ENCODE assay signal across 10 cellular contexts in the genomic region with DNA sequence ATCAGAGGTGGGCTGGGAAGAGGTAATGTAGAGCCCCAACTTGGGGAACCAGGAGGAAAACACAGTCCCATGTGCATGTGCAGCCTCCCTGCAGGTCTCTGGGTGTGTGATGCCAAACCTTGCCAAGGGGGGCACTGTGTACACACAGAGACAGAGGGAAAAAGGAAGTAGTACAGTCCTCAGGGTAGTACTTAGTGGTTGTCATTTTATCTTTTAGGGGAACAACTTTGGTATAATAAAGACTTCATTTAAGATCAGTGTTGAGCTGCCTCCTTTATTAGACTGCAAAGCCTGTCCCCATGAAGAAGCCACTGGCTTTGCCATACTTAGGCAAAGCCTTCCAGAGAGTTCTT.
DNase-seq lines count a peak whose midpoint lies in the region; ATAC-seq and TF ChIP-seq lines count a peak whose summit lies in the region.
"Had no signal": no experiment of that assay in that cellular context is flagged by ENCODE, and none has a peak within 500 bp of the region (broad histone marks: within the 10 kb centered on the region; RNA-seq: fewer than 3 reads in every experiment).

No MANE protein-coding gene starts in this region.

- H3K4me1 Mint-ChIP-seq in natural killer cell treated with Interleukin-12 subunit alpha and Interleukin-12 subunit beta and Interleukin-15 and Interleukin-18, amount 100 ng/mL, for 72 hours (ENCODE audit: low read depth in 2 of 2), result no peaks in the 10 kb centered on the region

- no peak overlapping the region for H3K9ac ChIP-seq in MM.1S (ENCODE audit: low read length)

- H3K36me3 Mint-ChIP-seq in natural killer cell treated with Interleukin-12 subunit alpha and Interleukin-12 subunit beta and Interleukin-15 and Interleukin-18, amount 100 ng/mL, for 72 hours, result no peaks in the 10 kb centered on the region

- H3K27me3 Mint-ChIP-seq in natural killer cell treated with Interleukin-12 subunit alpha and Interleukin-12 subunit beta and Interleukin-15 and Interleukin-18, amount 100 ng/mL, for 72 hours, result peaks cover 0 to 2% of the 10 kb centered on the region in 2 donors

- H4K20me1 ChIP-seq in MM.1S (ENCODE audit: insufficient read depth, low read length), result no peaks in the 10 kb centered on the region

- DNase-seq in GM10266 (ENCODE audit: extremely low spot score), result peak; percentile 27
- peak; percentile 24 for DNase-seq in MM.1S
- peak; percentile 28 for DNase-seq in astrocyte of the hippocampus (ENCODE audit: low read depth, low spot score)
- peak; percentile 24 for DNase-seq in myocyte (ENCODE audit: low read depth)
- no peak for DNase-seq in NK-92 treated with Interleukin-12 subunit alpha and Interleukin-12 subunit beta, amount 100 ng/mL, for 24 hours (lab: John Stamatoyannopoulos, UW)
- no peak for DNase-seq in natural killer cell treated with Interleukin-12 subunit alpha and Interleukin-12 subunit beta and Interleukin-15 and Interleukin-18, amount 100 ng/mL, for 72 hours (ENCODE audit: low spot score)
- DNase-seq in NCI-H510A treated with DMSO at 0.1 percent for 48 hours (lab: John Stamatoyannopoulos, UW), result no peak
- no peak for DNase-seq in cortex of kidney (lab: John Stamatoyannopoulos, UW)
- DNase-seq: T-helper 9 cell had no signal

- no peak overlapping the region for H3K4me2 ChIP-seq in MM.1S (ENCODE audit: low read depth, low read length)

- TF ChIP-seq CTCF in GM10266 (IDR thresholded peaks at IDR 0.05; ENCODE audit: control insufficient read depth, insufficient read depth, low read depth, missing control alignments) (peak; percentile 38), MM.1S (IDR thresholded peaks at IDR 0.05; ENCODE audit: low read length) (peak; percentile 42)

- H3K4me3 ChIP-seq in MM.1S (ENCODE audit: low read length), result no peak overlapping the region
- H3K4me3 ChIP-seq: gastroesophageal sphincter had no signal

- H3K27ac ChIP-seq in MM.1S (ENCODE audit: low read length), result no peak overlapping the region

- no peak overlapping the region for H3K27ac Mint-ChIP-seq in natural killer cell treated with Interleukin-12 subunit alpha and Interleukin-12 subunit beta and Interleukin-15 and Interleukin-18, amount 100 ng/mL, for 72 hours

- peaks cover 74% of the 10 kb centered on the region for H3K27me3 ChIP-seq in MM.1S (replicated peaks; ENCODE audit: insufficient read depth, low read length)
- H3K27me3 ChIP-seq: gastroesophageal sphincter had no signal

- H3K4me1 ChIP-seq in MM.1S (ENCODE audit: low read length), result no peaks in the 10 kb centered on the region

- H3K9me2 ChIP-seq in MM.1S (replicated peaks; ENCODE audit: insufficient read depth, low read length), result no peaks in the 10 kb centered on the region

- no peaks in the 10 kb centered on the region for H3K79me2 ChIP-seq in MM.1S (ENCODE audit: low read length)

- H3K9me3 ChIP-seq in MM.1S (replicated peaks; ENCODE audit: insufficient read depth, low read length), result no peaks in the 10 kb centered on the region
- H3K9me3 ChIP-seq: gastroesophageal sphincter had no signal

- H3K36me3 ChIP-seq in MM.1S (replicated peaks; ENCODE audit: insufficient read depth, low read length), result no peaks in the 10 kb centered on the region
- H3K36me3 ChIP-seq: gastroesophageal sphincter had no signal

- H3F3A ChIP-seq in MM.1S (ENCODE audit: insufficient read depth, low read length), result no peaks in the 10 kb centered on the region

- no peak overlapping the region for H2AFZ ChIP-seq in MM.1S (ENCODE audit: low read length)

- H3K4me3 Mint-ChIP-seq in natural killer cell treated with Interleukin-12 subunit alpha and Interleukin-12 subunit beta and Interleukin-15 and Interleukin-18, amount 100 ng/mL, for 72 hours, result no peak overlapping the region

- H3K9me3 Mint-ChIP-seq in natural killer cell treated with Interleukin-12 subunit alpha and Interleukin-12 subunit beta and Interleukin-15 and Interleukin-18, amount 100 ng/mL, for 72 hours, result no peaks in the 10 kb centered on the region

- ATAC-seq in natural killer cell treated with Interleukin-12 subunit alpha and Interleukin-12 subunit beta and Interleukin-15 and Interleukin-18, amount 100 ng/mL, for 72 hours, result no peak

Comparison
In these comparisons a context has a peak if more than half of its experiments do, and no peak if none do; other contexts are left out.
1. DNase-seq: peak in GM10266 (single experiment), MM.1S (single experiment), astrocyte of the hippocampus (single experiment) and myocyte (single experiment); none in NK-92 treated with Interleukin-12 subunit alpha and Interleukin-12 subunit beta, amount 100 ng/mL, for 24 hours (single experiment), natural killer cell treated with Interleukin-12 subunit alpha and Interleukin-12 subunit beta and Interleukin-15 and Interleukin-18, amount 100 ng/mL, for 72 hours (single experiment), NCI-H510A treated with DMSO at 0.1 percent for 48 hours (single experiment) and cortex of kidney (single experiment).